23 cellular contexts compared by ENCODE assay signal in the genomic region with DNA sequence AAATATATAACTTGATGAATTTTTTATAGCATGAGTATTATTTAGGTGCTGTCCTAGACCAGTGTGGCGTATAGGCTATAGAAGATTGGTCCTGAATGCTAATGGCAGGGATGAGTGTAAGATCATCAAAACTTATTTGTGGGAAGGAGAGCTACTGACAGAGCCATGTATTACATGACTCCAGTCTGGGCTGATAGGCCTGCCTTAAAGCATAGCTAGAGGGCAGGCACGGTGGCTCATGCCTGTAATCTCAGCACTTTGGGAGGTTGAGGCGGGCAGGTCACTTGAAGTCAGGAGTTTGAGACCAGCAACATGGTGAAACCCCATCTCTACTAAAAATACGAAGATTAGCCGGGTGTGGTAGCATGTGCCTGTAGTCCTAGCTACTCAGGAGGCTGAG.
DNase-seq lines count a peak whose midpoint lies in the region; ATAC-seq and TF ChIP-seq lines count a peak whose summit lies in the region.
"Had no signal": no experiment of that assay in that cellular context is flagged by ENCODE, and none has a peak within 500 bp of the region (broad histone marks: within the 10 kb centered on the region; RNA-seq: fewer than 3 reads in every experiment).

No MANE protein-coding gene starts in this region.

- no peak overlapping the region for H3K4me3 ChIP-seq in CD8-positive, alpha-beta T cell (ENCODE audit: low read depth, low read length)
- H3K4me3 ChIP-seq in gastrocnemius medialis = peak overlapping the region in 1 of 4 donors; percentile 28
- H3K4me3 ChIP-seq: BLaER1 treated with 17β-estradiol and CSF1 and Interleukin-3, amounts not matched to agents 10 nM and 100 nM; cardiac muscle cell; SJCRH30 had no signal

- peak overlapping the region; percentile 89 for H3K27ac Mint-ChIP-seq in activated T-cell treated with anti-CD3 and anti-CD28 coated beads, Interleukin-2, amount 50 U/mL, for 24 hours
- peak overlapping the region; percentile 14 for H3K27ac Mint-ChIP-seq in CD8-positive, alpha-beta T cell
- peak overlapping the region; percentile 26 for H3K27ac Mint-ChIP-seq in activated T-helper 2 cell treated with anti-CD3 and anti-CD28 coated beads, Interferon-gamma antibody, Interleukin-2, Interleukin-4, amounts not matched to agents 10 μg/mL and 5 μg/mL and 100 μg/mL, durations not matched to agents 14 hours and 24 hours and 36 hours
- H3K27ac Mint-ChIP-seq: T-helper 1 cell treated with Interleukin-12 subunit alpha and Interleukin-12 subunit beta and Interleukin-4 antibody, amounts not matched to agents 30 μg/mL and 1 μg/mL, for 36 hours had no signal

- no peak for TF ChIP-seq POLR2A in gastrocnemius medialis (IDR thresholded peaks at IDR 0.05)

- peaks cover 94% of the 10 kb centered on the region for H3K4me1 Mint-ChIP-seq in activated T-cell treated with anti-CD3 and anti-CD28 coated beads, Interleukin-2, amount 50 U/mL, for 24 hours (ENCODE audit: low read depth)
- H3K4me1 Mint-ChIP-seq in CD8-positive, alpha-beta T cell (ENCODE audit: low read depth) = peaks cover 89% of the 10 kb centered on the region
- H3K4me1 Mint-ChIP-seq in activated T-helper 2 cell treated with anti-CD3 and anti-CD28 coated beads, Interferon-gamma antibody, Interleukin-2, Interleukin-4, amounts not matched to agents 10 μg/mL and 5 μg/mL and 100 μg/mL, durations not matched to agents 14 hours and 24 hours and 36 hours (ENCODE audit: low read depth) = peaks cover 72% of the 10 kb centered on the region

- in situ Hi-C loops in gastrocnemius medialis (cut with MboI; ENCODE audit: low sequenced_read_pairs in 4 of 4) = no loop called here

- no peak overlapping the region for H3K27ac ChIP-seq in CD8-positive, alpha-beta T cell (ENCODE audit: low read depth, low read length)
- peak overlapping the region; percentile 91 to 97 (median 94) for H3K27ac ChIP-seq in gastrocnemius medialis
- H3K27ac ChIP-seq: BLaER1 treated with 17β-estradiol and CSF1 and Interleukin-3, amounts not matched to agents 10 nM and 100 nM; cardiac muscle cell; HL-60; SJCRH30 had no signal

- intact Hi-C loops in CD8-positive, alpha-beta T cell (cut with DNase I, micrococcal nuclease) = no loop called here
- intact Hi-C loops in activated T-helper 2 cell treated with anti-CD3 and anti-CD28 coated beads, Interferon-gamma antibody, Interleukin-2, Interleukin-4, amounts not matched to agents 10 μg/mL and 5 μg/mL and 100 μg/mL, durations not matched to agents 14 hours and 24 hours and 36 hours (cut with micrococcal nuclease) = no loop called here
- intact Hi-C loops in gastrocnemius medialis (cut with DNase I; ENCODE audit: low total_unique reads) = no loop called here

- H3K36me3 Mint-ChIP-seq in activated T-cell treated with anti-CD3 and anti-CD28 coated beads, Interleukin-2, amount 50 U/mL, for 24 hours (ENCODE audit: low read depth) = peaks cover 99% of the 10 kb centered on the region
- peaks cover 58% of the 10 kb centered on the region for H3K36me3 Mint-ChIP-seq in CD8-positive, alpha-beta T cell
- H3K36me3 Mint-ChIP-seq in activated T-helper 2 cell treated with anti-CD3 and anti-CD28 coated beads, Interferon-gamma antibody, Interleukin-2, Interleukin-4, amounts not matched to agents 10 μg/mL and 5 μg/mL and 100 μg/mL, durations not matched to agents 14 hours and 24 hours and 36 hours (ENCODE audit: low read depth) = peaks cover 92% of the 10 kb centered on the region

- POLR2A ChIA-PET in CD8-positive, alpha-beta T cell (lab: Charles Lee) = interaction anchor here (0.7 to 1.0 kb wide), 2 partner anchors 28 to 80 kb away, joined by 3 read pairs; no protein-coding TSS in a partner anchor

- CTCF ChIA-PET in CD8-positive, alpha-beta T cell (lab: Charles Lee) = interaction anchor here (0.9 to 1.0 kb wide), 2 partner anchors 35 to 108 kb away, joined by 3 read pairs; no protein-coding TSS in a partner anchor

- H3K9me3 ChIP-seq in CD8-positive, alpha-beta T cell (ENCODE audit: low read length) = no peaks in the 10 kb centered on the region
- no peaks in the 10 kb centered on the region for H3K9me3 ChIP-seq in gastrocnemius medialis
- H3K9me3 ChIP-seq: BLaER1 treated with 17β-estradiol and CSF1 and Interleukin-3, amounts not matched to agents 10 nM and 100 nM; SJCRH30 had no signal

- no peaks in the 10 kb centered on the region for H3K36me3 ChIP-seq in CD8-positive, alpha-beta T cell (ENCODE audit: insufficient read depth, low read length)
- H3K36me3 ChIP-seq in gastrocnemius medialis = peaks cover 0 to 11% of the 10 kb centered on the region in 2 donors
- H3K36me3 ChIP-seq: cardiac muscle cell, SJCRH30 had no signal

- no peaks in the 10 kb centered on the region for H3K9me3 Mint-ChIP-seq in activated T-cell treated with anti-CD3 and anti-CD28 coated beads, Interleukin-2, amount 50 U/mL, for 24 hours
- no peaks in the 10 kb centered on the region for H3K9me3 Mint-ChIP-seq in CD8-positive, alpha-beta T cell
- no peaks in the 10 kb centered on the region for H3K9me3 Mint-ChIP-seq in activated T-helper 2 cell treated with anti-CD3 and anti-CD28 coated beads, Interferon-gamma antibody, Interleukin-2, Interleukin-4, amounts not matched to agents 10 μg/mL and 5 μg/mL and 100 μg/mL, durations not matched to agents 14 hours and 24 hours and 36 hours
- H3K9me3 Mint-ChIP-seq: T-helper 1 cell treated with Interleukin-12 subunit alpha and Interleukin-12 subunit beta and Interleukin-4 antibody, amounts not matched to agents 30 μg/mL and 1 μg/mL, for 36 hours had no signal

- no peak for TF ChIP-seq CTCF in CD8-positive, alpha-beta T cell (IDR thresholded peaks at IDR 0.05)
- TF ChIP-seq CTCF in gastrocnemius medialis (IDR thresholded peaks at IDR 0.05 in 4 of 5, conservative IDR thresholded peaks at IDR 0.05 in 1 of 5) = no peak

- no peaks in the 10 kb centered on the region for H3K27me3 ChIP-seq in CD8-positive, alpha-beta T cell (ENCODE audit: insufficient read depth, low read length)
- H3K27me3 ChIP-seq in gastrocnemius medialis = no peaks in the 10 kb centered on the region
- H3K27me3 ChIP-seq: BLaER1 treated with 17β-estradiol and CSF1 and Interleukin-3, amounts not matched to agents 10 nM and 100 nM; cardiac muscle cell; SJCRH30 had no signal

- ATAC-seq in CD8-positive, alpha-beta T cell = no peak
- ATAC-seq in gastrocnemius medialis (no peak), GM18868 (IDR thresholded peaks at IDR 0.05; ENCODE audit: unreplicated experiment) (no peak), GM21529 (IDR thresholded peaks at IDR 0.05; ENCODE audit: unreplicated experiment) (no peak)
- ATAC-seq: PC-3 had no signal

- H3K27me3 Mint-ChIP-seq in activated T-cell treated with anti-CD3 and anti-CD28 coated beads, Interleukin-2, amount 50 U/mL, for 24 hours = no peaks in the 10 kb centered on the region
- no peaks in the 10 kb centered on the region for H3K27me3 Mint-ChIP-seq in CD8-positive, alpha-beta T cell (ENCODE audit: low read depth)
- no peaks in the 10 kb centered on the region for H3K27me3 Mint-ChIP-seq in activated T-helper 2 cell treated with anti-CD3 and anti-CD28 coated beads, Interferon-gamma antibody, Interleukin-2, Interleukin-4, amounts not matched to agents 10 μg/mL and 5 μg/mL and 100 μg/mL, durations not matched to agents 14 hours and 24 hours and 36 hours (ENCODE audit: low read depth)

- H3K4me3 Mint-ChIP-seq in activated T-cell treated with anti-CD3 and anti-CD28 coated beads, Interleukin-2, amount 50 U/mL, for 24 hours = no peak overlapping the region
- H3K4me3 Mint-ChIP-seq in CD8-positive, alpha-beta T cell = no peak overlapping the region
- H3K4me3 Mint-ChIP-seq in activated T-helper 2 cell treated with anti-CD3 and anti-CD28 coated beads, Interferon-gamma antibody, Interleukin-2, Interleukin-4, amounts not matched to agents 10 μg/mL and 5 μg/mL and 100 μg/mL, durations not matched to agents 14 hours and 24 hours and 36 hours (ENCODE audit: low read depth) = no peak overlapping the region
- H3K4me3 Mint-ChIP-seq: T-helper 1 cell treated with Interleukin-12 subunit alpha and Interleukin-12 subunit beta and Interleukin-4 antibody, amounts not matched to agents 30 μg/mL and 1 μg/mL, for 36 hours had no signal

- H3K4me1 ChIP-seq in CD8-positive, alpha-beta T cell (ENCODE audit: insufficient read depth, low read length) = peaks cover 38% of the 10 kb centered on the region
- peaks cover 89 to 99% of the 10 kb centered on the region in 2 donors for H3K4me1 ChIP-seq in gastrocnemius medialis

- no peak for DNase-seq in activated T-cell treated with anti-CD3 and anti-CD28 coated beads, Interleukin-2, amount 50 U/mL, for 24 hours
- no peak for DNase-seq in activated T-cell treated with anti-CD3 and anti-CD28 coated beads, Interleukin-2, amount 50 U/mL, for 48 hours
- no peak for DNase-seq in CD8-positive, alpha-beta T cell
- DNase-seq in activated T-helper 2 cell treated with anti-CD3 and anti-CD28 coated beads, Interferon-gamma antibody, Interleukin-2, Interleukin-4, amounts not matched to agents 10 μg/mL and 5 μg/mL and 100 μg/mL, durations not matched to agents 14 hours and 24 hours and 36 hours (ENCODE audit: low spot score) = no peak
- DNase-seq in gastrocnemius medialis (no peak), HUDEP-2 (lab: John Stamatoyannopoulos, UW; ENCODE audit: unreplicated experiment in 76 of 76) (no peak)
- DNase-seq: activated CD4-positive, alpha-beta T cell treated with anti-CD3 and anti-CD28 coated beads, Interleukin-2, amount 50 U/mL, for 48 hours; anterior cingulate cortex; EL; head of caudate nucleus; mesendoderm; NCI-H1105; NCI-H2029 treated with DMSO at 0.1 percent for 48 hours; NCI-H345; PC-3; SJCRH30; stimulated activated CD4-positive, alpha-beta T cell treated with anti-CD3 and anti-CD28 coated beads, Interleukin-12 subunit alpha, Interleukin-12 subunit beta, amount 100 ng/mL, for 4 hours had no signal

Comparison
In these comparisons a context has a peak if more than half of its experiments do, and no peak if none do; other contexts are left out.
1. H3K27ac Mint-ChIP-seq: peak in every context shown above with its lines; median percentile 89 in activated T-cell treated with anti-CD3 and anti-CD28 coated beads, Interleukin-2, amount 50 U/mL, for 24 hours; 26 in activated T-helper 2 cell treated with anti-CD3 and anti-CD28 coated beads, Interferon-gamma antibody, Interleukin-2, Interleukin-4, amounts not matched to agents 10 μg/mL and 5 μg/mL and 100 μg/mL, durations not matched to agents 14 hours and 24 hours and 36 hours; 14 in CD8-positive, alpha-beta T cell.